ENCODE assay signal across 16 cellular contexts in the genomic region with DNA sequence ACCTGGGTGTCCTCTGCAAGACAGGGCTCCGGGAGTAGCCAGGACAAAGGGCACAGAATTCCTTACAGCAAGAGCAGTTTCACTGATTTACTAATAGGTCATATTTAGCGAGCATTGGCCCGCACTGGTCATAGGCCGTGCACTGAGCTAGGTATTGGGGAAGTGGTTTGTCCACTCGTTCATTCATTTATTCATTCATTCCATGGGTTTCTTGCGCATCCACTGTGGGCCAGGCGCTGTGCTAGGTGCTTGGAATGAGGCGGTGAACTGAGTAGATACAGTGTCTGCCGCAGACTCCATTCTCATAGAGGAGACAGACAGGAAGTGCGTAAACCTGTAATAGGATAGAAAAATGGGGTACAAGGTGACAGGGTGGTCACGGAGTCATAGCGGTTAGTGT. TPM values are rescaled to one million over a fixed set of nuclear protein-coding genes. Genes with fewer than 3 reads are reported as not detected.
DNase-seq lines count a peak whose midpoint lies in the region; ATAC-seq and TF ChIP-seq lines count a peak whose summit lies in the region.
"Had no signal": no experiment of that assay in that cellular context is flagged by ENCODE, and none has a peak within 500 bp of the region (broad histone marks: within the 10 kb centered on the region; RNA-seq: fewer than 3 reads in every experiment).

No MANE protein-coding gene starts in this region.

- TF ChIP-seq CTCF in left ventricle myocardium inferior (IDR thresholded peaks at IDR 0.05; ENCODE audit: borderline replicate concordance) (no peak), glutamatergic neuron (IDR thresholded peaks at IDR 0.05; ENCODE audit: partially characterized antibody, unreplicated experiment) (no peak), neural progenitor cell (IDR thresholded peaks at IDR 0.05) (no peak), type B pancreatic cell (conservative IDR thresholded peaks at IDR 0.05) (no peak)

- H3K4me3 Mint-ChIP-seq in glutamatergic neuron (ENCODE audit: unreplicated experiment) = no peak overlapping the region
- no peak overlapping the region for H3K4me3 Mint-ChIP-seq in neural progenitor cell
- no peak overlapping the region for H3K4me3 Mint-ChIP-seq in type B pancreatic cell
- H3K4me3 Mint-ChIP-seq: B cell; CD4-positive, alpha-beta T cell had no signal

- no peak for ATAC-seq in GM19395 (IDR thresholded peaks at IDR 0.05; ENCODE audit: unreplicated experiment)

- H3K27ac ChIP-seq in left ventricle myocardium inferior (replicated peaks) (no peak overlapping the region), neural progenitor cell (no peak overlapping the region)

- intact Hi-C loops in left ventricle myocardium inferior (cut with micrococcal nuclease) (no loop called here), cardiac septum (cut with DNase I) (no loop called here)

- H3K27ac Mint-ChIP-seq in glutamatergic neuron (ENCODE audit: unreplicated experiment) (peak overlapping the region; percentile 17), neural progenitor cell (peak overlapping the region; percentile 34), type B pancreatic cell (peak overlapping the region; percentile 49)
- H3K27ac Mint-ChIP-seq: B cell; CD4-positive, alpha-beta T cell had no signal

- H3K9ac ChIP-seq in neural progenitor cell = no peak overlapping the region

- H3K4me1 Mint-ChIP-seq in glutamatergic neuron (ENCODE audit: low read depth, unreplicated experiment) = peaks cover 4% of the 10 kb centered on the region
- peaks cover 49% of the 10 kb centered on the region for H3K4me1 Mint-ChIP-seq in neural progenitor cell
- H3K4me1 Mint-ChIP-seq in type B pancreatic cell (ENCODE audit: unreplicated experiment) = peaks cover 15% of the 10 kb centered on the region

- no peak overlapping the region for H3K4me3 ChIP-seq in left ventricle myocardium inferior
- H3K4me3 ChIP-seq in neural progenitor cell = no peak overlapping the region
- H3K4me3 ChIP-seq: HAP-1 had no signal

- H3K9me3 ChIP-seq in left ventricle myocardium inferior (replicated peaks) (peaks cover 2% of the 10 kb centered on the region), neural progenitor cell (ENCODE audit: low read depth) (no peaks in the 10 kb centered on the region)
- H3K9me3 ChIP-seq: HAP-1 had no signal

- H3K36me3 ChIP-seq in left ventricle myocardium inferior (no peaks in the 10 kb centered on the region), neural progenitor cell (no peaks in the 10 kb centered on the region)
- H3K36me3 ChIP-seq: HAP-1 had no signal

- no peaks in the 10 kb centered on the region for H3K79me2 ChIP-seq in neural progenitor cell (ENCODE audit: low read depth)

- peaks cover 17% of the 10 kb centered on the region for H3F3A ChIP-seq in neural progenitor cell (ENCODE audit: low read depth)

- H3K27me3 ChIP-seq in left ventricle myocardium inferior (ENCODE audit: low read depth) (no peaks in the 10 kb centered on the region), neural progenitor cell (no peaks in the 10 kb centered on the region)

- peak; percentile 2 for DNase-seq in left ventricle myocardium inferior
- DNase-seq in cardiac septum (ENCODE audit: low spot score) = no peak
- DNase-seq in glutamatergic neuron = no peak
- DNase-seq in neural progenitor cell (ENCODE audit: low spot score) = no peak
- DNase-seq in type B pancreatic cell (ENCODE audit: extremely low spot score, unreplicated experiment) = no peak
- no peak for DNase-seq in DMS 273 treated with DMSO at 0.1 percent for 48 hours (lab: John Stamatoyannopoulos, UW)
- DNase-seq: C1 segment of cervical spinal cord; CD4-positive, alpha-beta T cell; DMS153; DMS79 treated with DMSO at 0.1 percent for 48 hours; EL had no signal

- H2AFZ ChIP-seq in neural progenitor cell (replicated peaks) = no peak overlapping the region

- no peaks in the 10 kb centered on the region for H4K20me1 ChIP-seq in neural progenitor cell (ENCODE audit: low read depth)

- peaks cover 5% of the 10 kb centered on the region for H3K27me3 Mint-ChIP-seq in glutamatergic neuron (ENCODE audit: unreplicated experiment)
- peaks cover 10% of the 10 kb centered on the region for H3K27me3 Mint-ChIP-seq in neural progenitor cell (ENCODE audit: insufficient read depth, low read depth)
- H3K27me3 Mint-ChIP-seq in type B pancreatic cell = peaks cover 6% of the 10 kb centered on the region

- no peak overlapping the region for H3K4me2 ChIP-seq in neural progenitor cell

- H3K9me3 Mint-ChIP-seq in glutamatergic neuron (ENCODE audit: unreplicated experiment) (no peaks in the 10 kb centered on the region), neural progenitor cell (peaks cover under 1% of the 10 kb centered on the region), type B pancreatic cell (no peaks in the 10 kb centered on the region)
- H3K9me3 Mint-ChIP-seq: CD4-positive, alpha-beta T cell had no signal

- H3K36me3 Mint-ChIP-seq in glutamatergic neuron (ENCODE audit: unreplicated experiment) (no peaks in the 10 kb centered on the region), neural progenitor cell (no peaks in the 10 kb centered on the region), type B pancreatic cell (no peaks in the 10 kb centered on the region)

- H3K4me1 ChIP-seq in left ventricle myocardium inferior (peaks cover 33% of the 10 kb centered on the region), neural progenitor cell (peaks cover 36% of the 10 kb centered on the region)
- H3K4me1 ChIP-seq: HAP-1 had no signal

RNA-seq across cellular contexts. Expression of a gene that starts 13.2 kb away (rescaled TPM):
- 0.38 TPM for total RNA-seq in left ventricle myocardium inferior
- total RNA-seq in cardiac septum = 0.19 TPM
- not detected for total RNA-seq in glutamatergic neuron (ENCODE audit: unreplicated experiment)
- total RNA-seq in neural progenitor cell (ENCODE audit: low replicate concordance) = 0.09 TPM in 1 of 2 replicates, not detected in the other
- total RNA-seq in type B pancreatic cell (ENCODE audit: low replicate concordance) = not detected in 2 replicates
- total RNA-seq: B cell; CD4-positive, alpha-beta T cell; H1; HT1080 had no signal
